In genomic region chr19:46528601-46529447, GRCh38 we compare ENCODE assay signal across 13 cellular contexts. TPM values are rescaled to one million over a fixed set of nuclear protein-coding genes. Genes with fewer than 3 reads are reported as not detected.
DNase-seq lines count a peak whose midpoint lies in the region; ATAC-seq and TF ChIP-seq lines count a peak whose summit lies in the region.
"Had no signal": no experiment of that assay in that cellular context is flagged by ENCODE, and none has a peak within 500 bp of the region (broad histone marks: within the 10 kb centered on the region; RNA-seq: fewer than 3 reads in every experiment).

No MANE protein-coding gene starts in this region.

- H3K9ac ChIP-seq in H9 (ENCODE audit: extremely low read depth, insufficient read length, low read length): no peak overlapping the region

- no peaks in the 10 kb centered on the region for H4K20me1 ChIP-seq in H9 (ENCODE audit: control insufficient read depth, insufficient read depth, insufficient read length)

- no peak overlapping the region for H4K5ac ChIP-seq in H9 (ENCODE audit: insufficient read length, low read depth, low read length)

- no peaks in the 10 kb centered on the region for H3K27me3 ChIP-seq in H9 (ENCODE audit: insufficient read depth, low read length)
- H3K27me3 ChIP-seq: cardiac muscle cell had no signal

- no peak for TF ChIP-seq CTCF in CD14-positive monocyte (IDR thresholded peaks at IDR 0.05)
- TF ChIP-seq CTCF in H9 (conservative IDR thresholded peaks at IDR 0.05): no peak
- TF ChIP-seq CTCF in brain (conservative IDR thresholded peaks at IDR 0.05): no peak
- no peak for TF ChIP-seq CTCF in nephron (IDR thresholded peaks at IDR 0.05; ENCODE audit: unreplicated experiment in 3 of 3)

- H3K79me1 ChIP-seq in H9 (ENCODE audit: insufficient read depth, low read depth, low read length, poor library complexity, severe bottlenecking): no peaks in the 10 kb centered on the region

- no peak overlapping the region for H3K56ac ChIP-seq in H9 (ENCODE audit: insufficient read length, low read depth, low read length)

- H3K4me1 Mint-ChIP-seq in CD14-positive monocyte (peaks cover 45% of the 10 kb centered on the region), H9 (peaks cover 19 to 39% of the 10 kb centered on the region in 2 experiments), brain (peaks cover 53% of the 10 kb centered on the region), nephron (peaks cover 18% of the 10 kb centered on the region)

- no peak overlapping the region for H3K4ac ChIP-seq in H9 (ENCODE audit: low read depth, low read length)

- H3K36me3 Mint-ChIP-seq in CD14-positive monocyte (no peaks in the 10 kb centered on the region), H9 (ENCODE audit: insufficient read depth in 1 of 3, low read depth in 3 of 3) (0 out of 7 replicates have a peak, but pooled peaks cover 0 to 3% (median 0%) of the 10 kb centered on the region in 3 experiments), brain (peaks cover 11% of the 10 kb centered on the region), nephron (ENCODE audit: low read depth) (no peaks in the 10 kb centered on the region)

- no peaks in the 10 kb centered on the region for H3K23me2 ChIP-seq in H9 (ENCODE audit: insufficient read length, low read depth, low read length, poor library complexity, severe bottlenecking)

- no peak overlapping the region for H4K91ac ChIP-seq in H9 (ENCODE audit: insufficient read length, low read depth, low read length)

- H3K18ac ChIP-seq in H9 (ENCODE audit: insufficient read length, low read depth, low read length): peak overlapping the region; percentile 27

- intact Hi-C loops in CD14-positive monocyte (cut with micrococcal nuclease): loop anchor here (2.0 to 10.0 kb wide), 4 partner anchors 16 to 216 kb away; partner anchors contain the start of genes DACT3 (in 2 of the 2), FKRP (in 1 of the 2) and STRN4 (in 1 of the 2)

- H2BK15ac ChIP-seq in H9 (ENCODE audit: low read depth, low read length): no peak overlapping the region

- no peak overlapping the region for H4K8ac ChIP-seq in H9 (replicated peaks; ENCODE audit: insufficient read length, low read depth, low read length)

- H2AK5ac ChIP-seq in H9 (ENCODE audit: insufficient read length, low read length): no peak overlapping the region

- H3K4me3 Mint-ChIP-seq in CD14-positive monocyte: peak overlapping the region; percentile 34 to 77
- H3K4me3 Mint-ChIP-seq in H9: peak overlapping the region in 1 of 2 experiments; percentile 50; a peak in 1 of 5 replicates
- peak overlapping the region in 1 of 5 experiments; percentile 41 for H3K4me3 Mint-ChIP-seq in brain
- peak overlapping the region in 1 of 3 experiments; percentile 37 for H3K4me3 Mint-ChIP-seq in nephron
- H3K4me3 Mint-ChIP-seq: activated CD8-positive, alpha-beta memory T cell treated with anti-CD3 and anti-CD28 coated beads, Interleukin-2, amount 10 ng/mL, durations not matched to agents 7 days and 5 days; activated T-helper 1 cell treated with anti-CD3 and anti-CD28 coated beads, Interleukin-12 subunit alpha, Interleukin-12 subunit beta, Interleukin-2, Interleukin-4 antibody, amounts not matched to agents 30 ng/mL and 10 ng/mL and 1 ng/mL, durations not matched to agents 14 hours and 24 hours and 36 hours had no signal

- no peak overlapping the region for H3T11ph ChIP-seq in H9 (ENCODE audit: low read length)

- no peak overlapping the region for H3K27ac ChIP-seq in H9 (ENCODE audit: insufficient read length, low read depth, low read length)
- H3K27ac ChIP-seq: cardiac muscle cell, sigmoid colon, tibial artery had no signal

- H2BK5ac ChIP-seq in H9 (ENCODE audit: insufficient read length, low read length): no peak overlapping the region

- no peak overlapping the region for H2BK20ac ChIP-seq in H9 (ENCODE audit: low read depth, low read length, poor library complexity, severe bottlenecking)

- no CpG with 5 or more reads among the region's 22 CpGs for WGBS in H9 (ENCODE audit: extremely low coverage, insufficient read length, low lambda C conversion rate)

- H2AFZ ChIP-seq in H9 (ENCODE audit: low read length): no peak overlapping the region

- no peaks in the 10 kb centered on the region for H3K9me3 ChIP-seq in H9 (ENCODE audit: control insufficient read depth, low read depth, low read length)
- H3K9me3 ChIP-seq: sigmoid colon, tibial artery had no signal

- H3K4me2 ChIP-seq in H9 (ENCODE audit: insufficient read depth, insufficient read length, low read length): peak overlapping the region; percentile 2

- H3K23ac ChIP-seq in H9 (ENCODE audit: insufficient read length, low read depth, low read length): no peak overlapping the region

- H3K27me3 Mint-ChIP-seq in CD14-positive monocyte (ENCODE audit: low read depth in 3 of 3) (peaks cover 0 to 8% (median 4%) of the 10 kb centered on the region in 3 donors), H9 (ENCODE audit: low read depth) (peaks cover 5% of the 10 kb centered on the region; the same call in 1 of the 2 replicates), brain (peaks cover 3% of the 10 kb centered on the region), nephron (ENCODE audit: low read depth) (peaks cover 4% of the 10 kb centered on the region)
- H3K27me3 Mint-ChIP-seq: activated CD8-positive, alpha-beta memory T cell treated with anti-CD3 and anti-CD28 coated beads, Interleukin-2, amount 10 ng/mL, durations not matched to agents 7 days and 5 days had no signal

- H3K27ac Mint-ChIP-seq in CD14-positive monocyte (peak overlapping the region; percentile 95 to 99 (median 98)), H9 (peak overlapping the region in 1 of 3 experiments; percentile 80; a peak in 3 of 7 replicates), brain (peak overlapping the region; percentile 8 to 95 (median 90)), nephron (peak overlapping the region in 2 of 3 experiments; percentile 45 to 69)
- H3K27ac Mint-ChIP-seq: activated CD8-positive, alpha-beta memory T cell treated with anti-CD3 and anti-CD28 coated beads, Interleukin-2, amount 10 ng/mL, durations not matched to agents 7 days and 5 days; activated T-helper 1 cell treated with anti-CD3 and anti-CD28 coated beads, Interleukin-12 subunit alpha, Interleukin-12 subunit beta, Interleukin-2, Interleukin-4 antibody, amounts not matched to agents 30 ng/mL and 10 ng/mL and 1 ng/mL, durations not matched to agents 14 hours and 24 hours and 36 hours had no signal

- no peak for DNase-seq in CD14-positive monocyte (ENCODE audit: low spot score)
- DNase-seq in H9: no peak
- DNase-seq in NCI-H526 (lab: John Stamatoyannopoulos, UW): no peak
- DNase-seq in NCI-H1417 treated with DMSO at 0.1 percent for 48 hours (lab: John Stamatoyannopoulos, UW): no peak

- H2BK12ac ChIP-seq in H9 (ENCODE audit: insufficient read length, low read depth, low read length): no peak overlapping the region

- no peak overlapping the region for H2BK120ac ChIP-seq in H9 (ENCODE audit: low read depth, low read length, poor library complexity, severe bottlenecking)

- H3K14ac ChIP-seq in H9 (ENCODE audit: insufficient read depth, low read length): peak overlapping the region; percentile 36; the same call in 1 of the 2 replicates

- no peak for ATAC-seq in GM21381 (IDR thresholded peaks at IDR 0.05; ENCODE audit: unreplicated experiment)

- peaks cover 2 to 20% (median 9%) of the 10 kb centered on the region in 7 donors for H3K9me3 Mint-ChIP-seq in CD14-positive monocyte
- H3K9me3 Mint-ChIP-seq in H9: no peaks in the 10 kb centered on the region; a peak in 1 of 5 replicates
- peaks cover 0 to 9% (median 0%) of the 10 kb centered on the region in 5 experiments for H3K9me3 Mint-ChIP-seq in brain
- H3K9me3 Mint-ChIP-seq in nephron: no peaks in the 10 kb centered on the region

- no peaks in the 10 kb centered on the region for H3K79me2 ChIP-seq in H9 (ENCODE audit: insufficient read depth, low read length)

- H3K4me1 ChIP-seq in H9 (ENCODE audit: insufficient read depth, low read length): no peaks in the 10 kb centered on the region; the same call in 1 of the 2 replicates

RNA-seq across cellular contexts. Expression of gene PNMA8B, which starts 33.2 kb away (rescaled TPM):
- under 1 TPM in 1 of 2 donors, not detected in 1; 0.16 TPM for polyA plus RNA-seq in CD14-positive monocyte
- total RNA-seq in H9 (2021): 1.4 and 1.5 TPM in 2 replicates
- 21.3 TPM for polyA plus RNA-seq in brain (ENCODE audit: insufficient read depth, low read depth, low replicate concordance)
- total RNA-seq: activated CD8-positive, alpha-beta memory T cell treated with anti-CD3 and anti-CD28 coated beads, Interleukin-2, amount 10 ng/mL, durations not matched to agents 7 days and 5 days; activated T-helper 1 cell treated with anti-CD3 and anti-CD28 coated beads, Interleukin-12 subunit alpha, Interleukin-12 subunit beta, Interleukin-2, Interleukin-4 antibody, amounts not matched to agents 30 ng/mL and 10 ng/mL and 1 ng/mL, durations not matched to agents 14 hours and 24 hours and 36 hours had no signal

RNA-seq across cellular contexts. Expression of gene PNMA8A, which starts 57.5 kb away (rescaled TPM):
- polyA plus RNA-seq in CD14-positive monocyte (not detected), brain (ENCODE audit: insufficient read depth, low read depth, low replicate concordance) (59.3 TPM)
- 22.6 and 23.2 TPM in 2 replicates for total RNA-seq in H9 (2021)
- total RNA-seq: activated T-helper 1 cell treated with anti-CD3 and anti-CD28 coated beads, Interleukin-12 subunit alpha, Interleukin-12 subunit beta, Interleukin-2, Interleukin-4 antibody, amounts not matched to agents 30 ng/mL and 10 ng/mL and 1 ng/mL, durations not matched to agents 14 hours and 24 hours and 36 hours had no signal
- polyA plus RNA-seq: naive thymus-derived CD8-positive, alpha-beta T cell had no signal

Comparison
In these comparisons a context has a peak if more than half of its experiments do, and no peak if none do; other contexts are left out.
1. RNA of gene PNMA8B, which starts 33.2 kb away (polyA plus RNA-seq): 21.3 TPM in brain (single experiment); 0.16 TPM in CD14-positive monocyte; every median in the first group is over 10 times any median in the second.
2. RNA of gene PNMA8A, which starts 57.5 kb away (polyA plus RNA-seq): 59.3 TPM in brain (single experiment); not detected in CD14-positive monocyte; every median in the first group is over 10 times any median in the second.